Comparison of ENCODE assay signal across 12 cellular contexts in genomic region chr5:38023799-38024198, GRCh38.
DNase-seq lines count a peak whose midpoint lies in the region; ATAC-seq and TF ChIP-seq lines count a peak whose summit lies in the region.
"Had no signal": no experiment of that assay in that cellular context is flagged by ENCODE, and none has a peak within 500 bp of the region (broad histone marks: within the 10 kb centered on the region; RNA-seq: fewer than 3 reads in every experiment).

No MANE protein-coding gene starts in this region.

- H3K4me3 ChIP-seq in BE2C (ENCODE audit: low read depth, low read length) (no peak overlapping the region), right lobe of liver (no peak overlapping the region), neuronal stem cell (ENCODE audit: low read length in 2 of 2) (no peak overlapping the region), neural progenitor cell (no peak overlapping the region)
- H3K4me3 ChIP-seq in Jurkat, Clone E6-1 (ENCODE audit: low read length), result no peak overlapping the region

- no peak overlapping the region for H2BK12ac ChIP-seq in neuronal stem cell (ENCODE audit: low read length)

- H2AFZ ChIP-seq in neuronal stem cell (ENCODE audit: low read length) (no peak overlapping the region), neural progenitor cell (replicated peaks) (no peak overlapping the region)

- no peak for TF ChIP-seq POLR2A in right lobe of liver (IDR thresholded peaks at IDR 0.05)

- H3K4me2 ChIP-seq in neuronal stem cell (ENCODE audit: insufficient read depth, low read length, poor library complexity, severe bottlenecking), result no peak overlapping the region
- H3K4me2 ChIP-seq in neural progenitor cell, result no peak overlapping the region

- no peak overlapping the region for H3K4me3 Mint-ChIP-seq in neural progenitor cell

- H3K4me1 ChIP-seq in BE2C (no peaks in the 10 kb centered on the region), right lobe of liver (no peaks in the 10 kb centered on the region), neuronal stem cell (ENCODE audit: control insufficient read depth in 2 of 2, insufficient read depth in 1 of 2, low read depth in 1 of 2, low read length in 2 of 2) (no peaks in the 10 kb centered on the region), neural progenitor cell (no peaks in the 10 kb centered on the region)

- H3K14ac ChIP-seq in neuronal stem cell (ENCODE audit: low read length), result no peak overlapping the region

- peak; percentile 28 for TF ChIP-seq CTCF in BE2C (IDR thresholded peaks at IDR 0.05; ENCODE audit: low read depth, low read length)
- TF ChIP-seq CTCF in VCaP (conservative IDR thresholded peaks at IDR 0.05), result peak; percentile 58
- peak; percentile 15 to 28 (median 24) for TF ChIP-seq CTCF in right lobe of liver (IDR thresholded peaks at IDR 0.05)
- no peak for TF ChIP-seq CTCF in neural progenitor cell (IDR thresholded peaks at IDR 0.05)

- H3K36me3 ChIP-seq in BE2C, result no peaks in the 10 kb centered on the region
- H3K36me3 ChIP-seq in right lobe of liver, result no peaks in the 10 kb centered on the region
- H3K36me3 ChIP-seq in neuronal stem cell (replicated peaks in 1 of 2; ENCODE audit: control insufficient read depth in 2 of 2, insufficient read depth in 2 of 2, low read length in 2 of 2), result no peaks in the 10 kb centered on the region
- H3K36me3 ChIP-seq in neural progenitor cell, result no peaks in the 10 kb centered on the region

- no peak overlapping the region for H4K8ac ChIP-seq in neuronal stem cell (ENCODE audit: low read depth, low read length)

- H3K23ac ChIP-seq in neuronal stem cell (ENCODE audit: low read depth, low read length, poor library complexity), result no peak overlapping the region

- H3K27me3 Mint-ChIP-seq in neural progenitor cell (ENCODE audit: insufficient read depth, low read depth), result no peaks in the 10 kb centered on the region

- no peak overlapping the region for H3K4ac ChIP-seq in neuronal stem cell (ENCODE audit: low read length)

- no peaks in the 10 kb centered on the region for H3K79me1 ChIP-seq in neuronal stem cell (ENCODE audit: low read depth, low read length)

- H3K79me2 ChIP-seq in neural progenitor cell (ENCODE audit: low read depth), result no peaks in the 10 kb centered on the region

- H3K9me3 ChIP-seq in BE2C (no peaks in the 10 kb centered on the region), right lobe of liver (no peaks in the 10 kb centered on the region), neuronal stem cell (replicated peaks in 1 of 2; ENCODE audit: control insufficient read depth in 2 of 2, insufficient read depth in 1 of 2, low read depth in 1 of 2, low read length in 2 of 2) (no peaks in the 10 kb centered on the region), neural progenitor cell (ENCODE audit: low read depth) (no peaks in the 10 kb centered on the region)

- H4K20me1 ChIP-seq in neural progenitor cell (ENCODE audit: low read depth), result no peaks in the 10 kb centered on the region

- H2BK120ac ChIP-seq in neuronal stem cell (ENCODE audit: low read depth, low read length), result no peak overlapping the region

- H3K27me3 ChIP-seq in BE2C, result no peaks in the 10 kb centered on the region
- no peaks in the 10 kb centered on the region for H3K27me3 ChIP-seq in right lobe of liver
- H3K27me3 ChIP-seq in neuronal stem cell (ENCODE audit: control insufficient read depth in 3 of 3, insufficient read depth in 3 of 3, low read depth in 1 of 3, low read length in 3 of 3), result peaks cover 0 to 3% (median 0%) of the 10 kb centered on the region in 3 experiments
- no peaks in the 10 kb centered on the region for H3K27me3 ChIP-seq in neural progenitor cell

- H3K27ac Mint-ChIP-seq in neural progenitor cell, result no peak overlapping the region

- no peak overlapping the region for H2AK5ac ChIP-seq in neuronal stem cell (ENCODE audit: low read depth, low read length)

- H3K9me3 Mint-ChIP-seq in neural progenitor cell, result no peaks in the 10 kb centered on the region

- ATAC-seq in right lobe of liver, result no peak
- ATAC-seq in HG03439 (IDR thresholded peaks at IDR 0.05; ENCODE audit: unreplicated experiment), result no peak

- H3K27ac ChIP-seq in VCaP (no peak overlapping the region), right lobe of liver (no peak overlapping the region), neuronal stem cell (replicated peaks; ENCODE audit: low read length) (no peak overlapping the region), neural progenitor cell (no peak overlapping the region)

- DNase-seq in BE2C (no peak), right lobe of liver (no peak), NCI-H2081 treated with DMSO at 0.1 percent for 48 hours (lab: John Stamatoyannopoulos, UW) (no peak), neuronal stem cell (ENCODE audit: low spot score) (no peak), neural progenitor cell (ENCODE audit: low spot score) (no peak)
- peak; percentile 5 for DNase-seq in Jurkat, Clone E6-1 (ENCODE audit: low read depth, low spot score)
- DNase-seq: activated naive CD4-positive, alpha-beta T cell treated with anti-CD3 and anti-CD28 coated beads, Interleukin-2, amount 50 U/mL, for 16 hours; erythroblast; mesendoderm; stimulated activated CD4-positive, alpha-beta T cell treated with anti-CD3 and anti-CD28 coated beads, Interleukin-1b, Interleukin-23, amount 100 ng/mL, for 48 hours had no signal

- peaks cover 3% of the 10 kb centered on the region for H3K4me1 Mint-ChIP-seq in neural progenitor cell

- H3F3A ChIP-seq in neural progenitor cell (ENCODE audit: low read depth), result no peaks in the 10 kb centered on the region

- H2BK5ac ChIP-seq in neuronal stem cell (ENCODE audit: low read length), result no peak overlapping the region

- no peak overlapping the region for H3K18ac ChIP-seq in neuronal stem cell (ENCODE audit: low read length)

- no peaks in the 10 kb centered on the region for H3K36me3 Mint-ChIP-seq in neural progenitor cell

- H2BK15ac ChIP-seq in neuronal stem cell (ENCODE audit: low read length), result no peak overlapping the region

- intact Hi-C loops in right lobe of liver (cut with DNase I), result no loop called here

- 28% methylated on average over 4 of the region's 4 CpGs for WGBS in right lobe of liver (ENCODE audit: insufficient coverage, low coverage, low lambda C conversion rate, missing lambda C conversion rate)
- WGBS in neuronal stem cell (ENCODE audit: extremely low coverage in 2 of 2, insufficient read length in 2 of 2, insufficient replicate concordance in 1 of 2), 2 donors, result no CpG with 5 or more reads among the region's 4 CpGs

- no peak overlapping the region for H4K91ac ChIP-seq in neuronal stem cell (ENCODE audit: low read depth, low read length, poor library complexity)

- no peak overlapping the region for H3K9ac ChIP-seq in neuronal stem cell (ENCODE audit: low read depth, low read length, poor library complexity)
- H3K9ac ChIP-seq in neural progenitor cell, result no peak overlapping the region
